8 cellular contexts compared by ENCODE assay signal in genomic region chr11:122748968-122749687, GRCh38.
DNase-seq lines count a peak whose midpoint lies in the region; ATAC-seq and TF ChIP-seq lines count a peak whose summit lies in the region.

No MANE protein-coding gene starts in this region.

- CTCF ChIA-PET in MCF 10A (lab: Yijun Ruan, JAX): interaction anchor here (0.6 to 0.7 kb wide), 3 partner anchors 11 to 312 kb away, joined by 3 read pairs; no protein-coding TSS in a partner anchor
- CTCF ChIA-PET in RWPE1 (lab: Yijun Ruan, JAX): interaction anchor here (0.7 kb wide), 1 partner anchor 340 kb away, joined by 4 read pairs; no protein-coding TSS in a partner anchor

- no peaks in the 10 kb centered on the region for H3K27me3 Mint-ChIP-seq in MCF 10A (ENCODE audit: insufficient read depth, unreplicated experiment)
- H3K27me3 Mint-ChIP-seq in memory B cell: no peaks in the 10 kb centered on the region

- H3K36me3 Mint-ChIP-seq in MCF 10A (ENCODE audit: insufficient read depth, unreplicated experiment) (no peaks in the 10 kb centered on the region), memory B cell (no peaks in the 10 kb centered on the region)

- BruUV-seq in MCF 10A (replicated peaks; lab: Mats Ljungman, UMichigan): no TSS peak

- no peak overlapping the region for H3K4me3 ChIP-seq in breast epithelium
- H3K4me3 ChIP-seq in ascending aorta: no peak overlapping the region
- H3K4me3 ChIP-seq in upper lobe of right lung: no peak overlapping the region

- TF ChIP-seq CTCF in MCF 10A (IDR thresholded peaks at IDR 0.05; ENCODE audit: unreplicated experiment) (no peak), breast epithelium (IDR thresholded peaks at IDR 0.05) (no peak), ascending aorta (IDR thresholded peaks at IDR 0.05) (no peak), upper lobe of right lung (IDR thresholded peaks at IDR 0.05) (no peak), RWPE1 (conservative IDR thresholded peaks at IDR 0.05; ENCODE audit: low read depth) (no peak)

- ATAC-seq in HG03060 (IDR thresholded peaks at IDR 0.05; ENCODE audit: low read depth, unreplicated experiment) (peak; percentile 89), memory B cell (ENCODE audit: low read depth) (peak; percentile 50), upper lobe of right lung (peak; percentile 87)

- H3K4me1 ChIP-seq in breast epithelium (no peaks in the 10 kb centered on the region), ascending aorta (no peaks in the 10 kb centered on the region), upper lobe of right lung (peaks cover 15% of the 10 kb centered on the region)

- H3K9me3 ChIP-seq in breast epithelium (no peaks in the 10 kb centered on the region), ascending aorta (no peaks in the 10 kb centered on the region), upper lobe of right lung (no peaks in the 10 kb centered on the region)

- intact Hi-C loops in MCF 10A (cut with micrococcal nuclease): no loop called here
- intact Hi-C loops in breast epithelium (cut with DNase I; ENCODE audit: low total_unique reads): no loop called here
- intact Hi-C loops in ascending aorta (cut with DNase I): no loop called here
- intact Hi-C loops in upper lobe of right lung (cut with DNase I): no loop called here

- POLR2A ChIA-PET in MCF 10A (lab: Yijun Ruan, JAX): interaction anchor here (0.8 kb wide), 1 partner anchor 15 kb away, joined by 3 read pairs; no protein-coding TSS in a partner anchor
- POLR2A ChIA-PET in RWPE1 (lab: Yijun Ruan, JAX; ENCODE audit: low non-redundant PET): no interaction called here

- no peak for TF ChIP-seq POLR2A in breast epithelium (IDR thresholded peaks at IDR 0.05)

- H3K9me3 Mint-ChIP-seq in MCF 10A (ENCODE audit: unreplicated experiment) (no peaks in the 10 kb centered on the region), memory B cell (peaks cover 2% of the 10 kb centered on the region)

- no peaks in the 10 kb centered on the region for H3K36me3 ChIP-seq in breast epithelium
- no peaks in the 10 kb centered on the region for H3K36me3 ChIP-seq in ascending aorta
- no peaks in the 10 kb centered on the region for H3K36me3 ChIP-seq in upper lobe of right lung

- H3K27ac Mint-ChIP-seq in MCF 10A (ENCODE audit: low read depth, unreplicated experiment) (no peak overlapping the region), memory B cell (no peak overlapping the region)

- H3K27me3 ChIP-seq in breast epithelium: no peaks in the 10 kb centered on the region
- no peaks in the 10 kb centered on the region for H3K27me3 ChIP-seq in ascending aorta
- H3K27me3 ChIP-seq in upper lobe of right lung: no peaks in the 10 kb centered on the region

- H3K4me3 Mint-ChIP-seq in MCF 10A (ENCODE audit: unreplicated experiment) (no peak overlapping the region), memory B cell (no peak overlapping the region)

- H3K4me1 Mint-ChIP-seq in MCF 10A (ENCODE audit: insufficient read depth, unreplicated experiment) (peaks cover 8% of the 10 kb centered on the region), memory B cell (peaks cover 30% of the 10 kb centered on the region)

- H3K27ac ChIP-seq in breast epithelium (no peak overlapping the region), ascending aorta (no peak overlapping the region), upper lobe of right lung (no peak overlapping the region), RWPE1 (no peak overlapping the region)

- peak; percentile 72 for DNase-seq in MCF 10A (ENCODE audit: unreplicated experiment)
- no peak for DNase-seq in breast epithelium (ENCODE audit: low spot score in 2 of 2)
- DNase-seq in RKO (ENCODE audit: low spot score): peak; percentile 63
- DNase-seq in ascending aorta (ENCODE audit: low spot score in 2 of 2): peak; percentile 49 to 75
- peak in 1 of 2 donors; percentile 25 for DNase-seq in memory B cell (ENCODE audit: low spot score in 2 of 2)
- DNase-seq in upper lobe of right lung: peak; percentile 49
- no peak for DNase-seq in RWPE1 (ENCODE audit: low spot score)

Comparison
In these comparisons a context has a peak if more than half of its experiments do, and no peak if none do; other contexts are left out.
1. DNase-seq: peak in MCF 10A (single experiment), RKO (single experiment), ascending aorta (2 of 2) and upper lobe of right lung (single experiment); none in breast epithelium (0 of 2) and RWPE1 (single experiment).
2. Peak in every context shown above with its lines, with median percentiles within 50 percentile points of each other: ATAC-seq.